ENCODE assay signal across 20 cellular contexts in genomic region chr18:54802178-54802577, GRCh38. TPM values are rescaled to one million over a fixed set of nuclear protein-coding genes. Genes with fewer than 3 reads are reported as not detected.
"Had no signal": no experiment of that assay in that cellular context is flagged by ENCODE, and none has a peak within 500 bp of the region (broad histone marks: within the 10 kb centered on the region; RNA-seq: fewer than 3 reads in every experiment).

No MANE protein-coding gene starts in this region.

- H3K27me3 ChIP-seq: esophagus squamous epithelium, pancreas, right atrium auricular region, sigmoid colon, spleen, testis, tibial artery had no signal

- H3K9me3 ChIP-seq: esophagus squamous epithelium, left ventricle myocardium inferior, lower lobe of right lung, pancreas, right atrium auricular region, sigmoid colon, spleen, testis, tibial artery had no signal

- H3K27ac ChIP-seq: esophagus squamous epithelium, left ventricle myocardium inferior, lower lobe of right lung, pancreas, right atrium auricular region, sigmoid colon, spleen, testis, tibial artery had no signal

- H3K36me3 ChIP-seq: esophagus squamous epithelium, left ventricle myocardium inferior, lower lobe of right lung, pancreas, right atrium auricular region, sigmoid colon, spleen, tibial artery had no signal

- ATAC-seq: effector memory CD8-positive, alpha-beta T cell; lower lobe of right lung; natural killer cell; stimulated activated memory B cell treated with anti-CD40 and anti-IgM and Interleukin-4, amounts not matched to agents 10 μg/mL and 1 μg/mL and 100 μg/mL, for 72 hours; stimulated activated naive CD8-positive, alpha-beta T cell treated with anti-CD3 and anti-CD28 coated beads, Interleukin-15, Interleukin-2, amounts not matched to agents 100 U/mL and 50 U/mL, for 24 hours had no signal

- H3K4me3 ChIP-seq: esophagus squamous epithelium, left ventricle myocardium inferior, lower lobe of right lung, pancreas, right atrium auricular region, sigmoid colon, spleen, testis, tibial artery had no signal

- H3K4me1 ChIP-seq: esophagus squamous epithelium, left ventricle myocardium inferior, lower lobe of right lung, right atrium auricular region, sigmoid colon, testis, tibial artery had no signal

- DNase-seq: cortex of kidney; effector memory CD8-positive, alpha-beta T cell; erythroblast; esophagus squamous epithelium; foreskin melanocyte; kidney; left ventricle myocardium inferior; lower lobe of right lung; natural killer cell; pancreas; sigmoid colon; spleen; stimulated activated CD4-positive, alpha-beta T cell treated with anti-CD3 and anti-CD28 coated beads, Interleukin-4, amount 100 ng/mL, for 4 hours; stimulated activated naive CD8-positive, alpha-beta T cell treated with anti-CD3 and anti-CD28 coated beads, Interleukin-15, Interleukin-2, amounts not matched to agents 100 U/mL and 50 U/mL, for 24 hours; substantia nigra; testis; tibial artery had no signal

RNA-seq across cellular contexts. Expression of gene RAB27B, which starts 26.1 kb away (rescaled TPM):
- total RNA-seq: dermis microvascular lymphatic vessel endothelial cell had no signal
